Comparison of ENCODE assay signal across 8 cellular contexts in the genomic region with DNA sequence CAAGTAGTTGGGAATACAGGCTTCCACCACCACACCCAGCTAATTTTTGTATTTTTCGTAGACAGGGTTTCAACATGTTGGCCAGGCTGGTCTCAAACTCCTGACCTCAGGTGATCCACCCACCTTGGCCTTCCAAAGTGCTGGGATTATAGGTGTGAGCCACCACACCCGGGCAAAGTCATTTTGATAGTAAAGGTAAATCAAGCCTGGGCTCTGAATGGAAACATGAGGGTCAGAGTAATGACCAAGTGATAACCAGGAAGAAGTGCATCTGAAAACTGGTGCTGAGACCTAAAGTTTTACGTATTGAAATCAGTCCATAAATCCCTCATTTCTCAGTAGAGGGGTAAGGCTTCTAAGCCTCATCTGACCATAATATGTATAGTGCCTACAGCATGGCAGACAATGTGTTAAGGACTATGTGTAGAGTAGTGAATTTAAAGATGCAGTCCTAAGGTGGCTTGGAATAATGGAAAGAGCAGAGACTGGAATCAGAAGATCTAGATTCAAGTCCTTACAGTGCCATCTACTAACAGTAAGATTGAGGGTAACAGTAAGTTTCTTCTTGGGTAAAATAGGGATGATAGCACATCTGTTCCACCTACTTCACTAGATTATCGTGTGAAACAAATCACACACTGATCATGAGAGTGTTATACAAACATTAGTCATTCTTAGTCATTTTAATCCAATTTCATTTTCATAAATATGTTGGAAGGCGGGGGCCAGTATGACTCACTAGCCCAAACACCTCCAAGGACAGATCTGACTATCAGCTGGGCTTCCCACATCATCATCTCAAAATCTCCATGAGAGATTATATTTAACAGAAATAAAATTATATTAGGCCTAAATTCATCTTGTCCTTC. TPM values are rescaled to one million over a fixed set of nuclear protein-coding genes. Genes with fewer than 3 reads are reported as not detected.
DNase-seq lines count a peak whose midpoint lies in the region; ATAC-seq and TF ChIP-seq lines count a peak whose summit lies in the region.

No MANE protein-coding gene starts in this region.

- CTCF ChIA-PET in activated CD4-positive, alpha-beta memory T cell treated with anti-CD3 and anti-CD28 coated beads, Interleukin-2, amount 10 ng/mL, durations not matched to agents 7 days and 5 days (lab: Charles Lee) = interaction anchor here (1.4 to 2.3 kb wide), 4 partner anchors 10 to 339 kb away, joined by 3 to 13 read pairs (median 6); partner anchors contain the start of gene MAP4K5

- DNase-seq in heart left ventricle (no peak), cardiac septum (ENCODE audit: low spot score) (no peak), fibroblast of gingiva (ENCODE audit: low read depth) (peak; percentile 64), NCI-H345 (lab: John Stamatoyannopoulos, UW) (no peak), NCI-H2029 treated with DMSO at 0.1 percent for 48 hours (lab: John Stamatoyannopoulos, UW) (no peak)
- peak; percentile 52 for DNase-seq in activated CD4-positive, alpha-beta memory T cell treated with anti-CD3 and anti-CD28 coated beads, Interleukin-2, amount 10 ng/mL, durations not matched to agents 7 days and 5 days
- peak; percentile 63 for DNase-seq in stimulated activated CD4-positive, alpha-beta T cell treated with anti-CD3 and anti-CD28 coated beads, Interleukin-2, amount 100 ng/mL, for 4 hours (ENCODE audit: low read depth)

- H3K9me3 ChIP-seq in heart left ventricle = no peaks in the 10 kb centered on the region

- TF ChIP-seq POLR2A in heart left ventricle (IDR thresholded peaks at IDR 0.05) = no peak

- H3K27ac Mint-ChIP-seq in activated CD4-positive, alpha-beta memory T cell treated with anti-CD3 and anti-CD28 coated beads, Interleukin-2, amount 10 ng/mL, durations not matched to agents 7 days and 5 days = peak overlapping the region; percentile 71

- H3K4me1 ChIP-seq in heart left ventricle = peaks cover 0 to 60% (median 7%) of the 10 kb centered on the region in 12 donors

- H3K4me3 ChIP-seq in heart left ventricle = peak overlapping the region in 1 of 12 donors; percentile 6

- no peaks in the 10 kb centered on the region for H3K27me3 Mint-ChIP-seq in activated CD4-positive, alpha-beta memory T cell treated with anti-CD3 and anti-CD28 coated beads, Interleukin-2, amount 10 ng/mL, durations not matched to agents 7 days and 5 days

- POLR2A ChIA-PET in activated CD4-positive, alpha-beta memory T cell treated with anti-CD3 and anti-CD28 coated beads, Interleukin-2, amount 10 ng/mL, durations not matched to agents 7 days and 5 days (lab: Charles Lee) = interaction anchor here (1.0 to 2.2 kb wide), 4 partner anchors 39 to 200 kb away, joined by 3 to 5 read pairs (median 4); partner anchors contain the start of gene ATL1

- H3K4me1 Mint-ChIP-seq in activated CD4-positive, alpha-beta memory T cell treated with anti-CD3 and anti-CD28 coated beads, Interleukin-2, amount 10 ng/mL, durations not matched to agents 7 days and 5 days = peaks cover 44% of the 10 kb centered on the region

- H3K27me3 ChIP-seq in heart left ventricle = no peaks in the 10 kb centered on the region

- intact Hi-C loops in heart left ventricle (cut with DNase I) = no loop called here
- intact Hi-C loops in cardiac septum (cut with DNase I) = no loop called here

- H3K9me3 Mint-ChIP-seq in activated CD4-positive, alpha-beta memory T cell treated with anti-CD3 and anti-CD28 coated beads, Interleukin-2, amount 10 ng/mL, durations not matched to agents 7 days and 5 days = no peaks in the 10 kb centered on the region

- WGBS in heart left ventricle, 4 donors = 58 to 70% (median 67%) methylated on average over 5 of the region's 5 CpGs

- H3K27ac ChIP-seq in heart left ventricle = peak overlapping the region in 4 of 12 donors; percentile 15 to 71 (median 52)

- H3K4me3 Mint-ChIP-seq in activated CD4-positive, alpha-beta memory T cell treated with anti-CD3 and anti-CD28 coated beads, Interleukin-2, amount 10 ng/mL, durations not matched to agents 7 days and 5 days = peak overlapping the region; percentile 60

- H3K36me3 Mint-ChIP-seq in activated CD4-positive, alpha-beta memory T cell treated with anti-CD3 and anti-CD28 coated beads, Interleukin-2, amount 10 ng/mL, durations not matched to agents 7 days and 5 days (ENCODE audit: low read depth) = peaks cover 2% of the 10 kb centered on the region

- ATAC-seq in heart left ventricle (peak in 3 of 4 donors; percentile 36 to 90 (median 63)), HG03280 (IDR thresholded peaks at IDR 0.05; ENCODE audit: unreplicated experiment) (peak; percentile 61)

- TF ChIP-seq CTCF in heart left ventricle (IDR thresholded peaks at IDR 0.05) = no peak

- peaks cover 0 to 7% (median 0%) of the 10 kb centered on the region in 9 donors for H3K36me3 ChIP-seq in heart left ventricle

RNA-seq across cellular contexts. Expression of gene MAP4K5, which starts 11.2 kb away (rescaled TPM):
- total RNA-seq in heart left ventricle (10 to 100 TPM in 8 of 9 donors, 1 to 10 TPM in 1; 9.0 to 43.3 (median 16.6) TPM), cardiac septum (19.1 TPM)
- polyA plus RNA-seq in heart left ventricle = 10 to 100 TPM in 1 of 2 donors, 1 to 10 TPM in 1; 4.7 to 17.0 TPM
- 10 to 100 TPM; 22.0 TPM for total RNA-seq in activated CD4-positive, alpha-beta memory T cell treated with anti-CD3 and anti-CD28 coated beads, Interleukin-2, amount 10 ng/mL, durations not matched to agents 7 days and 5 days

RNA-seq across cellular contexts. Expression of gene ATL1, which starts 38.8 kb away (rescaled TPM):
- total RNA-seq in heart left ventricle (1 to 10 TPM in 5 of 9 donors, under 1 TPM in 4; 0.28 to 3.1 (median 1.1) TPM), cardiac septum (1.5 TPM)
- polyA plus RNA-seq in heart left ventricle = under 1 TPM; 0.30 to 0.67 TPM
- total RNA-seq in activated CD4-positive, alpha-beta memory T cell treated with anti-CD3 and anti-CD28 coated beads, Interleukin-2, amount 10 ng/mL, durations not matched to agents 7 days and 5 days = 1 to 10 TPM in 1 of 2 experiments, under 1 TPM in 1; 0.86 to 1.2 TPM

Comparison
In these comparisons a context has a peak if more than half of its experiments do, and no peak if none do; other contexts are left out.
1. DNase-seq: peak in activated CD4-positive, alpha-beta memory T cell treated with anti-CD3 and anti-CD28 coated beads, Interleukin-2, amount 10 ng/mL, durations not matched to agents 7 days and 5 days (single experiment), fibroblast of gingiva (single experiment) and stimulated activated CD4-positive, alpha-beta T cell treated with anti-CD3 and anti-CD28 coated beads, Interleukin-2, amount 100 ng/mL, for 4 hours (single experiment); none in heart left ventricle (0 of 5), cardiac septum (single experiment), NCI-H345 (single experiment) and NCI-H2029 treated with DMSO at 0.1 percent for 48 hours (single experiment).